21 cellular contexts compared by ENCODE assay signal in genomic region chr4:168150651-168151050, GRCh38. TPM values are rescaled to one million over a fixed set of nuclear protein-coding genes. Genes with fewer than 3 reads are reported as not detected.
"Had no signal": no experiment of that assay in that cellular context is flagged by ENCODE, and none has a peak within 500 bp of the region (broad histone marks: within the 10 kb centered on the region; RNA-seq: fewer than 3 reads in every experiment).

No MANE protein-coding gene starts in this region.

- H3K9me3 ChIP-seq: left lung, neutrophil, transverse colon, vagina had no signal

- H3K36me3 ChIP-seq: left lung, neutrophil, transverse colon, vagina had no signal

- H3K4me3 ChIP-seq: left lung, skin epidermis, transverse colon, vagina had no signal

- H3K27me3 ChIP-seq: left lung, neutrophil, transverse colon, vagina had no signal

- H3K4me1 ChIP-seq: left lung, transverse colon, vagina had no signal

- DNase-seq: activated CD4-positive, alpha-beta T cell treated with anti-CD3 and anti-CD28 coated beads for 1 hour; activated CD4-positive, alpha-beta T cell treated with anti-CD3 and anti-CD28 coated beads, Interleukin-2, amount 50 U/mL, for 48 hours; activated effector memory CD4-positive, alpha-beta T cell treated with Interleukin-2 at 50 U/mL for 16 hours; activated T-cell treated with anti-CD3 and anti-CD28 coated beads, Interleukin-2, amount 50 U/mL, for 24 hours; amniotic stem cell; dermis blood vessel endothelial cell; left lung; mammary epithelial cell; naive thymus-derived CD4-positive, alpha-beta T cell; retina; stimulated activated CD4-positive, alpha-beta T cell treated with anti-CD3 and anti-CD28 coated beads, Interleukin-4, amount 100 ng/mL, for 24 hours; stimulated activated naive CD4-positive, alpha-beta T cell; T-cell; T1000; transverse colon had no signal

- H3K27ac ChIP-seq: left lung, neutrophil, skin epidermis, transverse colon, vagina had no signal

- FAIRE-seq: bronchial epithelial cell, keratinocyte had no signal

RNA-seq across cellular contexts. Expression of gene ANXA10, which starts 58.3 kb away (rescaled TPM):
- total RNA-seq: cerebellum; mammary epithelial cell; naive thymus-derived CD4-positive, alpha-beta T cell; T-cell; vagina had no signal
- polyA plus RNA-seq: keratinocyte; naive thymus-derived CD4-positive, alpha-beta T cell had no signal
